ENCODE assay signal across 1 cellular context in genomic region chr19:1758231-1758577, GRCh38.
TF ChIP-seq lines count a peak whose summit lies in the region.

No MANE protein-coding gene starts in this region.

TF ChIP-seq in HepG2, 621 proteins besides CTCF, POLR2A, EP300 and RAD21:
- no peak for TF ChIP-seq BRCA1 (CRISPR knock-in tag; IDR thresholded peaks at IDR 0.05)
- TF ChIP-seq KAT8 (CRISPR knock-in tag; IDR thresholded peaks at IDR 0.05), result no peak
- TF ChIP-seq ZNF382 (CRISPR knock-in tag; IDR thresholded peaks at IDR 0.05; ENCODE audit: borderline replicate concordance), result no peak
- TF ChIP-seq SAP130 (CRISPR knock-in tag; IDR thresholded peaks at IDR 0.05; ENCODE audit: low read depth), result no peak
- TF ChIP-seq NFYC (CRISPR knock-in tag; IDR thresholded peaks at IDR 0.05), result no peak
- TF ChIP-seq PHF5A (CRISPR knock-in tag; IDR thresholded peaks at IDR 0.05; ENCODE audit: low read depth, unreplicated experiment), result no peak
- no peak for TF ChIP-seq POLR2AphosphoS5 (IDR thresholded peaks at IDR 0.05; ENCODE audit: low read depth, low read length)
- peak; percentile 27; the same call in 1 of the 2 replicates for TF ChIP-seq EZH2 (conservative IDR thresholded peaks at IDR 0.05; ENCODE audit: low read depth, low read length)
